In the genomic region with DNA sequence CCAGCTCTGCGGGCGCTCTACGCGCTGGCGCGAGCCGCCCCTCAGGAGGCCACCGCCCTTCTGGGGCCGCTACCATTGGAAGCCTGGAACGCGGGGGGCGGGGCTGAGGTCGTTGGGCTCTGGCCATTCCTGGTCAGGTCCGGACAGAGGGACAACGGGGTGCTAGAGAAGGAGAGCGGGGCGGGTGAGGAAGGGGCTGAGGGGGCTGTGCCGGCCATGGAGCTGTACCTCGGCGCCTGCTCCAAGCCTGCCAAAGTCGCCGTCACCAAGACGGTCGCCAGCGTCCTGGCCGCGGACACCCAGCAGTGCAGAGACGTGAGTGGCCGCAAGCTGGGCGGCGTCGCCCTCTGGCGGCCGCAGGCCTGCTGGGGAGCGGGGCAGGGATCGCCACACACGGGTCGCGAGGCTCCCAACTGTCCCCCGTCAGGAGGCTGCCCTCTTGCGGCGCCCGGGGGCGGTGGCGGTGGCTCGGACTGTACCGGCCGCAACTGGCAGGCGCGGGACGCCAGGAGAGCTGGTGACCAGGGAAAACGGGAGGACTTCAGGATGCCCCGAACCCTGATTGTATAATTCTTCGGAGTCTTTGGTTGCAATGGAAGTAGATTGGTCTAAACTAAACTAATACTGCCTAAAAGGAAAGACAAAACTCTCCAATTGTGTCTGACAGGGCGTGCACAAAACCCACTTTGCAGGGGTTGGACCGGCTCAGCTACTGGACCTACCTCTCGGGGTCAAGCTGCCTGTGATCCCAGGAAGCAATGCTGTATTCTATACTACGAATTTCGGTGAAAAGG, we compare ENCODE assay signal across 1 cellular context.
TF ChIP-seq lines count a peak whose summit lies in the region.

A gene with protein sequence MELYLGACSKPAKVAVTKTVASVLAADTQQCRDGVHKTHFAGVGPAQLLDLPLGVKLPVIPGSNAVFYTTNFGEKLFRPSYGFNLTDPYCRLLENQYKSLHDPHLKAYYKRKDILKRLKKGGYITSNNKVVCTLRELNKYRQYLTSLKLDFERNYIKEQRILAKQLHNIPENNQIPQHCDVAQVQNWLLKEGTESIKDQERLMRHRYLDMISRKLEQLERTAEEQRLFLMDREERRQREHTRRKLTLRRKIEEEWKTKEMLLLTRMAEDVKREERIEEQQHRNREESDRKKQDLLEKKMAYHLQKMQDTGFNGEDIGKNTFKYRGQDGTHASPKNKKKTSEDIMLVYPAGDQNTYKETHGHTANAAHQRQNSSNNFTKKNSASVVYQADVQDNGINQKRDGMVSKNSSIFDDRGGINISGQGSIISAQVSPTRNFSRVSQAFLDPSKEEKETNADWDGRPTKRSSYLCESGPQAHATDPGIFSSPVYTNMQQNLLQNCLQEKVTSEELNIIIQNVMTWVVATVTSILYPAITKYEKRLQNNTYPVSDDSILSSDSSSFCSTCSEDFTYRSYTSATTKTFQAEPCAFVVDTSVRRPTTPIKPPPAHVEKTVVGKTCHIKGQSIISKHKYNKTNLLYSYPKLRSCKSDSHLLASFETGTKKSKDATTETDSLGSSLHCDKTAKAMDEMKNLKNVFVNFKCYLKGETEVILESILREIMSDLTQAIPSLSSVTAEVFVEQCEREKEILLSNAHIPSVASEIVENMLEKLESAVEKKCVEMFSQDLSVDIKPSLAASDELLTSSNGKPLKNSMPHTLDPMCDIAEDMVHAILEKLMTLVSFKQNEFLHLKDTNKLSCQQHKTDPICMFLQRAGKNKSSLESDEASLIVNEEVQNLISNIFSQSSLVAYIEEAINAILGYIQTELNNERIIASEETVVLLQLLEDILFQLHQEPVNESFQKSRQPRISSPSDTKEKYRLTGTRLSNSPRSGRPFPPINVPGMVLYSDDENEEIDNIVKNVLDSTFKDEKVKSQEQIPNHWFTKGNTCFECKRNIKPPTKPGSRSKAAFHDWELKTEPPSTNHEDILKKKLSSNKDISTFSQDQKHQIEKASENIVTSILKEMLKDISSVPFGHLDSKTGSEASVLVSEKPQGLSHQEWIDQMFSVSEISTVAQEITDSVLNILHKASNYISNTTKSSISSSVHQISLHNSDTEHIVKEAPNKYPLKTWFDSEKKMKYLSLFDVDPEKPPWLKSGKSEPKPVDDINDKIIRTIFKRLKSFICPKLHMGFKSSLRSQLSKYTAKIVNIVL (N-terminal part only) (plus strand): TSS at position 126 of the 794 bp plus-strand sequence. CDS start 91 bp downstream, at position 217.

TF ChIP-seq in WTC11, 78 proteins besides CTCF, POLR2A, EP300 and RAD21 (continued from another document and continues in another):
- TF ChIP-seq, protein P1, sequence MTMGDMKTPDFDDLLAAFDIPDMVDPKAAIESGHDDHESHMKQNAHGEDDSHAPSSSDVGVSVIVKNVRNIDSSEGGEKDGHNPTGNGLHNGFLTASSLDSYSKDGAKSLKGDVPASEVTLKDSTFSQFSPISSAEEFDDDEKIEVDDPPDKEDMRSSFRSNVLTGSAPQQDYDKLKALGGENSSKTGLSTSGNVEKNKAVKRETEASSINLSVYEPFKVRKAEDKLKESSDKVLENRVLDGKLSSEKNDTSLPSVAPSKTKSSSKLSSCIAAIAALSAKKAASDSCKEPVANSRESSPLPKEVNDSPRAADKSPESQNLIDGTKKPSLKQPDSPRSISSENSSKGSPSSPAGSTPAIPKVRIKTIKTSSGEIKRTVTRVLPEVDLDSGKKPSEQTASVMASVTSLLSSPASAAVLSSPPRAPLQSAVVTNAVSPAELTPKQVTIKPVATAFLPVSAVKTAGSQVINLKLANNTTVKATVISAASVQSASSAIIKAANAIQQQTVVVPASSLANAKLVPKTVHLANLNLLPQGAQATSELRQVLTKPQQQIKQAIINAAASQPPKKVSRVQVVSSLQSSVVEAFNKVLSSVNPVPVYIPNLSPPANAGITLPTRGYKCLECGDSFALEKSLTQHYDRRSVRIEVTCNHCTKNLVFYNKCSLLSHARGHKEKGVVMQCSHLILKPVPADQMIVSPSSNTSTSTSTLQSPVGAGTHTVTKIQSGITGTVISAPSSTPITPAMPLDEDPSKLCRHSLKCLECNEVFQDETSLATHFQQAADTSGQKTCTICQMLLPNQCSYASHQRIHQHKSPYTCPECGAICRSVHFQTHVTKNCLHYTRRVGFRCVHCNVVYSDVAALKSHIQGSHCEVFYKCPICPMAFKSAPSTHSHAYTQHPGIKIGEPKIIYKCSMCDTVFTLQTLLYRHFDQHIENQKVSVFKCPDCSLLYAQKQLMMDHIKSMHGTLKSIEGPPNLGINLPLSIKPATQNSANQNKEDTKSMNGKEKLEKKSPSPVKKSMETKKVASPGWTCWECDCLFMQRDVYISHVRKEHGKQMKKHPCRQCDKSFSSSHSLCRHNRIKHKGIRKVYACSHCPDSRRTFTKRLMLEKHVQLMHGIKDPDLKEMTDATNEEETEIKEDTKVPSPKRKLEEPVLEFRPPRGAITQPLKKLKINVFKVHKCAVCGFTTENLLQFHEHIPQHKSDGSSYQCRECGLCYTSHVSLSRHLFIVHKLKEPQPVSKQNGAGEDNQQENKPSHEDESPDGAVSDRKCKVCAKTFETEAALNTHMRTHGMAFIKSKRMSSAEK (CRISPR knock-in tag; IDR thresholded peaks at IDR 0.05; ENCODE audit: borderline replicate concordance) = no peak
- TF ChIP-seq, protein P2, sequence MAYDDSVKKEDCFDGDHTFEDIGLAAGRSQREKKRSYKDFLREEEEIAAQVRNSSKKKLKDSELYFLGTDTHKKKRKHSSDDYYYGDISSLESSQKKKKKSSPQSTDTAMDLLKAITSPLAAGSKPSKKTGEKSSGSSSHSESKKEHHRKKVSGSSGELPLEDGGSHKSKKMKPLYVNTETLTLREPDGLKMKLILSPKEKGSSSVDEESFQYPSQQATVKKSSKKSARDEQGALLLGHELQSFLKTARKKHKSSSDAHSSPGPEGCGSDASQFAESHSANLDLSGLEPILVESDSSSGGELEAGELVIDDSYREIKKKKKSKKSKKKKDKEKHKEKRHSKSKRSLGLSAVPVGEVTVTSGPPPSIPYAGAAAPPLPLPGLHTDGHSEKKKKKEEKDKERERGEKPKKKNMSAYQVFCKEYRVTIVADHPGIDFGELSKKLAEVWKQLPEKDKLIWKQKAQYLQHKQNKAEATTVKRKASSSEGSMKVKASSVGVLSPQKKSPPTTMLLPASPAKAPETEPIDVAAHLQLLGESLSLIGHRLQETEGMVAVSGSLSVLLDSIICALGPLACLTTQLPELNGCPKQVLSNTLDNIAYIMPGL (CRISPR knock-in tag; IDR thresholded peaks at IDR 0.05) = peak; percentile 100
- TF ChIP-seq ELF4 (CRISPR knock-in tag; IDR thresholded peaks at IDR 0.05; ENCODE audit: low read depth) (no peak), MXD4 (CRISPR knock-in tag; IDR thresholded peaks at IDR 0.05; ENCODE audit: borderline replicate concordance) (no peak), ZBTB21 (CRISPR knock-in tag; IDR thresholded peaks at IDR 0.05; ENCODE audit: borderline replicate concordance) (0 out of 2 replicates have a peak, but pooled peaks have one; percentile 36), SMAD3 (CRISPR knock-in tag; IDR thresholded peaks at IDR 0.05; ENCODE audit: borderline replicate concordance) (0 out of 2 replicates have a peak, but pooled peaks have one; percentile 33), GRHL2 (CRISPR knock-in tag; IDR thresholded peaks at IDR 0.05; ENCODE audit: insufficient replicate concordance, severe bottlenecking) (no peak), GABPB1 (CRISPR knock-in tag; IDR thresholded peaks at IDR 0.05) (no peak), ESRRA (CRISPR knock-in tag; IDR thresholded peaks at IDR 0.05; ENCODE audit: borderline replicate concordance) (no peak; the same call in 1 of the 2 replicates), CREM (CRISPR knock-in tag; IDR thresholded peaks at IDR 0.05) (no peak), FOXJ3 (CRISPR knock-in tag; IDR thresholded peaks at IDR 0.05; ENCODE audit: borderline replicate concordance) (no peak), SP1 (CRISPR knock-in tag; conservative IDR thresholded peaks at IDR 0.05) (peak; percentile 83), MYBL2 (CRISPR knock-in tag; IDR thresholded peaks at IDR 0.05) (no peak; the same call in 1 of the 2 replicates), NR3C1 (CRISPR knock-in tag; conservative IDR thresholded peaks at IDR 0.05; ENCODE audit: low read depth) (no peak), RORB (CRISPR knock-in tag; IDR thresholded peaks at IDR 0.05) (no peak), ZNF423 (CRISPR knock-in tag; IDR thresholded peaks at IDR 0.05) (no peak), ATF1 (CRISPR knock-in tag; IDR thresholded peaks at IDR 0.05) (no peak), ZNF263 (CRISPR knock-in tag; IDR thresholded peaks at IDR 0.05; ENCODE audit: low read depth) (no peak), SOX15 (CRISPR knock-in tag; IDR thresholded peaks at IDR 0.05) (no peak), EMX1 (CRISPR knock-in tag; IDR thresholded peaks at IDR 0.05) (0 out of 2 replicates have a peak, but pooled peaks have one; percentile 70), TEAD1 (CRISPR knock-in tag; IDR thresholded peaks at IDR 0.05) (peak; percentile 82; the same call in 1 of the 2 replicates)
- TF ChIP-seq, protein P3, sequence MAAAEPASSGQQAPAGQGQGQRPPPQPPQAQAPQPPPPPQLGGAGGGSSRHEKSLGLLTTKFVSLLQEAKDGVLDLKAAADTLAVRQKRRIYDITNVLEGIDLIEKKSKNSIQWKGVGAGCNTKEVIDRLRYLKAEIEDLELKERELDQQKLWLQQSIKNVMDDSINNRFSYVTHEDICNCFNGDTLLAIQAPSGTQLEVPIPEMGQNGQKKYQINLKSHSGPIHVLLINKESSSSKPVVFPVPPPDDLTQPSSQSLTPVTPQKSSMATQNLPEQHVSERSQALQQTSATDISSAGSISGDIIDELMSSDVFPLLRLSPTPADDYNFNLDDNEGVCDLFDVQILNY (CRISPR knock-in tag; IDR thresholded peaks at IDR 0.05) = no peak; the same call in 1 of the 2 replicates
- TF ChIP-seq, protein P4, sequence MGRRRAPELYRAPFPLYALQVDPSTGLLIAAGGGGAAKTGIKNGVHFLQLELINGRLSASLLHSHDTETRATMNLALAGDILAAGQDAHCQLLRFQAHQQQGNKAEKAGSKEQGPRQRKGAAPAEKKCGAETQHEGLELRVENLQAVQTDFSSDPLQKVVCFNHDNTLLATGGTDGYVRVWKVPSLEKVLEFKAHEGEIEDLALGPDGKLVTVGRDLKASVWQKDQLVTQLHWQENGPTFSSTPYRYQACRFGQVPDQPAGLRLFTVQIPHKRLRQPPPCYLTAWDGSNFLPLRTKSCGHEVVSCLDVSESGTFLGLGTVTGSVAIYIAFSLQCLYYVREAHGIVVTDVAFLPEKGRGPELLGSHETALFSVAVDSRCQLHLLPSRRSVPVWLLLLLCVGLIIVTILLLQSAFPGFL (CRISPR knock-in tag; IDR thresholded peaks at IDR 0.05; ENCODE audit: borderline replicate concordance) = no peak
- TF ChIP-seq, protein P5, sequence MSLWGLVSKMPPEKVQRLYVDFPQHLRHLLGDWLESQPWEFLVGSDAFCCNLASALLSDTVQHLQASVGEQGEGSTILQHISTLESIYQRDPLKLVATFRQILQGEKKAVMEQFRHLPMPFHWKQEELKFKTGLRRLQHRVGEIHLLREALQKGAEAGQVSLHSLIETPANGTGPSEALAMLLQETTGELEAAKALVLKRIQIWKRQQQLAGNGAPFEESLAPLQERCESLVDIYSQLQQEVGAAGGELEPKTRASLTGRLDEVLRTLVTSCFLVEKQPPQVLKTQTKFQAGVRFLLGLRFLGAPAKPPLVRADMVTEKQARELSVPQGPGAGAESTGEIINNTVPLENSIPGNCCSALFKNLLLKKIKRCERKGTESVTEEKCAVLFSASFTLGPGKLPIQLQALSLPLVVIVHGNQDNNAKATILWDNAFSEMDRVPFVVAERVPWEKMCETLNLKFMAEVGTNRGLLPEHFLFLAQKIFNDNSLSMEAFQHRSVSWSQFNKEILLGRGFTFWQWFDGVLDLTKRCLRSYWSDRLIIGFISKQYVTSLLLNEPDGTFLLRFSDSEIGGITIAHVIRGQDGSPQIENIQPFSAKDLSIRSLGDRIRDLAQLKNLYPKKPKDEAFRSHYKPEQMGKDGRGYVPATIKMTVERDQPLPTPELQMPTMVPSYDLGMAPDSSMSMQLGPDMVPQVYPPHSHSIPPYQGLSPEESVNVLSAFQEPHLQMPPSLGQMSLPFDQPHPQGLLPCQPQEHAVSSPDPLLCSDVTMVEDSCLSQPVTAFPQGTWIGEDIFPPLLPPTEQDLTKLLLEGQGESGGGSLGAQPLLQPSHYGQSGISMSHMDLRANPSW (CRISPR knock-in tag; conservative IDR thresholded peaks at IDR 0.05; ENCODE audit: low read depth) = peak; percentile 81; the same call in 1 of the 2 replicates
- TF ChIP-seq, protein P6, sequence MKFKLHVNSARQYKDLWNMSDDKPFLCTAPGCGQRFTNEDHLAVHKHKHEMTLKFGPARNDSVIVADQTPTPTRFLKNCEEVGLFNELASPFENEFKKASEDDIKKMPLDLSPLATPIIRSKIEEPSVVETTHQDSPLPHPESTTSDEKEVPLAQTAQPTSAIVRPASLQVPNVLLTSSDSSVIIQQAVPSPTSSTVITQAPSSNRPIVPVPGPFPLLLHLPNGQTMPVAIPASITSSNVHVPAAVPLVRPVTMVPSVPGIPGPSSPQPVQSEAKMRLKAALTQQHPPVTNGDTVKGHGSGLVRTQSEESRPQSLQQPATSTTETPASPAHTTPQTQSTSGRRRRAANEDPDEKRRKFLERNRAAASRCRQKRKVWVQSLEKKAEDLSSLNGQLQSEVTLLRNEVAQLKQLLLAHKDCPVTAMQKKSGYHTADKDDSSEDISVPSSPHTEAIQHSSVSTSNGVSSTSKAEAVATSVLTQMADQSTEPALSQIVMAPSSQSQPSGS (CRISPR knock-in tag; IDR thresholded peaks at IDR 0.05; ENCODE audit: borderline replicate concordance, low read depth) = no peak
- TF ChIP-seq, protein P7, sequence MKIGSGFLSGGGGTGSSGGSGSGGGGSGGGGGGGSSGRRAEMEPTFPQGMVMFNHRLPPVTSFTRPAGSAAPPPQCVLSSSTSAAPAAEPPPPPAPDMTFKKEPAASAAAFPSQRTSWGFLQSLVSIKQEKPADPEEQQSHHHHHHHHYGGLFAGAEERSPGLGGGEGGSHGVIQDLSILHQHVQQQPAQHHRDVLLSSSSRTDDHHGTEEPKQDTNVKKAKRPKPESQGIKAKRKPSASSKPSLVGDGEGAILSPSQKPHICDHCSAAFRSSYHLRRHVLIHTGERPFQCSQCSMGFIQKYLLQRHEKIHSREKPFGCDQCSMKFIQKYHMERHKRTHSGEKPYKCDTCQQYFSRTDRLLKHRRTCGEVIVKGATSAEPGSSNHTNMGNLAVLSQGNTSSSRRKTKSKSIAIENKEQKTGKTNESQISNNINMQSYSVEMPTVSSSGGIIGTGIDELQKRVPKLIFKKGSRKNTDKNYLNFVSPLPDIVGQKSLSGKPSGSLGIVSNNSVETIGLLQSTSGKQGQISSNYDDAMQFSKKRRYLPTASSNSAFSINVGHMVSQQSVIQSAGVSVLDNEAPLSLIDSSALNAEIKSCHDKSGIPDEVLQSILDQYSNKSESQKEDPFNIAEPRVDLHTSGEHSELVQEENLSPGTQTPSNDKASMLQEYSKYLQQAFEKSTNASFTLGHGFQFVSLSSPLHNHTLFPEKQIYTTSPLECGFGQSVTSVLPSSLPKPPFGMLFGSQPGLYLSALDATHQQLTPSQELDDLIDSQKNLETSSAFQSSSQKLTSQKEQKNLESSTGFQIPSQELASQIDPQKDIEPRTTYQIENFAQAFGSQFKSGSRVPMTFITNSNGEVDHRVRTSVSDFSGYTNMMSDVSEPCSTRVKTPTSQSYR (CRISPR knock-in tag; IDR thresholded peaks at IDR 0.05) = 0 out of 2 replicates have a peak, but pooled peaks have one; percentile 15
